1 cellular context compared by ENCODE assay signal in genomic region chr12:110330544-110330943, GRCh38.
TF ChIP-seq lines count a peak whose summit lies in the region.

No MANE protein-coding gene starts in this region.

TF ChIP-seq in K562, 482 proteins besides CTCF, POLR2A, EP300 and RAD21 (continued from another document):
- TF ChIP-seq, protein P1, sequence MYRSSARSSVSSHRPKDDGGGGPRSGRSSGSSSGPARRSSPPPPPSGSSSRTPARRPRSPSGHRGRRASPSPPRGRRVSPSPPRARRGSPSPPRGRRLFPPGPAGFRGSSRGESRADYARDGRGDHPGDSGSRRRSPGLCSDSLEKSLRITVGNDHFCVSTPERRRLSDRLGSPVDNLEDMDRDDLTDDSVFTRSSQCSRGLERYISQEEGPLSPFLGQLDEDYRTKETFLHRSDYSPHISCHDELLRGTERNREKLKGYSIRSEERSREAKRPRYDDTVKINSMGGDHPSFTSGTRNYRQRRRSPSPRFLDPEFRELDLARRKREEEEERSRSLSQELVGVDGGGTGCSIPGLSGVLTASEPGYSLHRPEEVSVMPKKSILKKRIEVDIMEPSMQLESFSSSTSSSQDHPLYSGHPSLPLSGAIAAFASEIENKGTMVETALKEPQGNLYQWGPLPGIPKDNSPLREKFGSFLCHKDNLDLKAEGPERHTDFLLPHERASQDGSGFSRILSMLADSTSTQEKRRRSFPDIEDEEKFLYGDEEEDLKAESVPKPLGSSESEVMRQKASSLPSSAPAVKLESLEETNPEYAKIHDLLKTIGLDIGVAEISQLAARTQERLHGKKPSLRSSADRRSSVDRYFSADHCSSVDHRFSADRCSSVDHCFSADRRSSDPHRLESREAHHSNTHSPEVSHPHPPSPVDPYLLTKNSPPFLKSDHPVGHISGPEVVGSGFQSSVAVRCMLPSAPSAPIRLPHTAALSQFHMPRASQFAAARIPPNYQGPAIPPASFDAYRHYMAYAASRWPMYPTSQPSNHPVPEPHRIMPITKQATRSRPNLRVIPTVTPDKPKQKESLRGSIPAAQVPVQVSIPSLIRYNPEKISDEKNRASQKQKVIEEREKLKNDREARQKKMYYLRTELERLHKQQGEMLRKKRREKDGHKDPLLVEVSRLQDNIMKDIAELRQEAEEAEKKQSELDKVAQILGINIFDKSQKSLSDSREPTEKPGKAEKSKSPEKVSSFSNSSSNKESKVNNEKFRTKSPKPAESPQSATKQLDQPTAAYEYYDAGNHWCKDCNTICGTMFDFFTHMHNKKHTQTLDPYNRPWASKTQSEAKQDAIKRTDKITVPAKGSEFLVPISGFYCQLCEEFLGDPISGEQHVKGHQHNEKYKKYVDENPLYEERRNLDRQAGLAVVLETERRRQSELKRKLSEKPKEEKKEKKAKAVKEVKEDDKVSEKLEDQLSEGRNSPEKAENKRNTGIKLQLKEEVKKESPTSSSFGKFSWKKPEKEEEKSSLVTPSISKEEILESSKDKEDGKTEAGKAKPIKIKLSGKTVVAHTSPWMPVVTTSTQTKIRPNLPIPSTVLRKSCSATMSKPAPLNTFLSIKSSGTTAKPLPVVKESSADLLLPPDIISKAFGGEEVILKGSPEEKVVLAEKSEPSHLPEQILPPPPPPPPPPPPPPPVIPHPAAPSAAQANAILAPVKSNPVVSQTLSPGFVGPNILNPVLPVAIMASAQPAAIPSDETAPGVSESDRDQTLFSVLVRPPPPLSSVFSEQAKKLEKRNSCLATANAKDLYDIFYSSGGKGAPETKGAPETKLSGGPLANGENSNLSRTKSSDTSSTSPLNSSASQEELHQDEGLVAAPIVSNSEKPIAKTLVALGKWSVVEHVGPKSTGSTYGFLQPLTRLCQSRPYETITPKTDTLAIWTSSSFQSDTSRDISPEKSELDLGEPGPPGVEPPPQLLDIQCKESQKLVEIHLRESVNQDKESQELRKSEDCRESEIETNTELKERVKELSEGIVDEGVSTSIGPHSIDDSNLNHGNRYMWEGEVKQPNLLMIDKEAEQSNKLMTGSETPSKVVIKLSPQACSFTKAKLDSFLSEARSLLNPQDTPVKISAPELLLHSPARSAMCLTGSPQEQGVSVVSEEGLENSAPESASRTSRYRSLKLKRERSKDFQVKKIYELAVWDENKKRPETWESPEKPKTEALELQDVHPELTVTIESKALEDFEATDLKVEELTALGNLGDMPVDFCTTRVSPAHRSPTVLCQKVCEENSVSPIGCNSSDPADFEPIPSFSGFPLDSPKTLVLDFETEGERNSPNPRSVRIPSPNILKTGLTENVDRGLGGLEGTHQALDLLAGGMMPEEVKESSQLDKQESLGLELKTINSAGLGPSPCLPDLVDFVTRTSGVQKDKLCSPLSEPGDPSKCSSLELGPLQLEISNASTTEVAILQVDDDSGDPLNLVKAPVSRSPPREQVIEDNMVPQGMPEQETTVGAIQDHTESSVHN (IDR thresholded peaks at IDR 0.05; ENCODE audit: borderline replicate concordance in 1 of 2, low read depth in 1 of 2) = no peak
TF ChIP-seq in K562: peak in this region for 7.
